ENCODE assay signal across 4 cellular contexts in genomic region chr4:126539771-126540170, GRCh38.
"Had no signal": no experiment of that assay in that cellular context is flagged by ENCODE, and none has a peak within 500 bp of the region (broad histone marks: within the 10 kb centered on the region; RNA-seq: fewer than 3 reads in every experiment).

No MANE protein-coding gene starts in this region.

- DNase-seq: IMR-90, KBM-7 had no signal

- H3K27ac ChIP-seq: HL-60 had no signal

- H3K4me3 ChIP-seq: K562 had no signal
